12 cellular contexts compared by ENCODE assay signal in genomic region chr2:218895326-218895725, GRCh38. TPM values are rescaled to one million over a fixed set of nuclear protein-coding genes. Genes with fewer than 3 reads are reported as not detected.
DNase-seq lines count a peak whose midpoint lies in the region; ATAC-seq and TF ChIP-seq lines count a peak whose summit lies in the region.
"Had no signal": no experiment of that assay in that cellular context is flagged by ENCODE, and none has a peak within 500 bp of the region (broad histone marks: within the 10 kb centered on the region; RNA-seq: fewer than 3 reads in every experiment).

No MANE protein-coding gene starts in this region.

- no peak for DNase-seq in activated CD4-positive, alpha-beta memory T cell treated with anti-CD3 and anti-CD28 coated beads for 36 hours
- DNase-seq in activated CD4-positive, alpha-beta memory T cell treated with anti-CD3 and anti-CD28 coated beads, Interleukin-2, amount 10 ng/mL, durations not matched to agents 7 days and 5 days = no peak
- DNase-seq in NCI-H226 (peak; percentile 72), epidermal melanocyte (ENCODE audit: insufficient read length, low spot score) (peak; percentile 7), smooth muscle cell (lab: John Stamatoyannopoulos, UW; ENCODE audit: unreplicated experiment) (no peak), DMS 273 treated with DMSO at 0.1 percent for 48 hours (lab: John Stamatoyannopoulos, UW) (no peak)
- DNase-seq: activated CD4-positive, alpha-beta T cell treated with anti-CD3 and anti-CD28 coated beads for 1 hour; heart right ventricle; NCI-H1930; small intestine had no signal

- H3K4me1 ChIP-seq in smooth muscle cell (ENCODE audit: low read depth) = peaks cover 5% of the 10 kb centered on the region

- CTCF ChIA-PET in activated CD4-positive, alpha-beta memory T cell treated with anti-CD3 and anti-CD28 coated beads for 36 hours (lab: Charles Lee) = interaction anchor here (4.9 to 22.4 kb wide), 3 partner anchors 14 to 45 kb away, joined by 75 to 1400 read pairs (median 107); partner anchors contain the start of gene WNT10A
- CTCF ChIA-PET in activated CD4-positive, alpha-beta memory T cell treated with anti-CD3 and anti-CD28 coated beads, Interleukin-2, amount 10 ng/mL, durations not matched to agents 7 days and 5 days (lab: Charles Lee) = interaction anchor here (10.1 kb wide), 1 partner anchor 18 kb away, joined by 387 read pairs; the partner anchor contains the start of gene WNT10A

- H3K27me3 ChIP-seq in smooth muscle cell (ENCODE audit: low read depth) = peaks cover 50% of the 10 kb centered on the region

- no peaks in the 10 kb centered on the region for H3F3A ChIP-seq in smooth muscle cell (ENCODE audit: low read depth)

- no peak overlapping the region for H3K27ac ChIP-seq in smooth muscle cell (ENCODE audit: low read depth)
- H3K27ac ChIP-seq: heart right ventricle had no signal

- H3K4me1 Mint-ChIP-seq in activated CD4-positive, alpha-beta memory T cell treated with anti-CD3 and anti-CD28 coated beads for 36 hours (ENCODE audit: low read depth) = peaks cover 62% of the 10 kb centered on the region
- H3K4me1 Mint-ChIP-seq in activated CD4-positive, alpha-beta memory T cell treated with anti-CD3 and anti-CD28 coated beads, Interleukin-2, amount 10 ng/mL, durations not matched to agents 7 days and 5 days = peaks cover 50% of the 10 kb centered on the region

- WGBS in smooth muscle cell (ENCODE audit: low lambda C conversion rate) = 64% methylated on average over 3 of the region's 3 CpGs

- H3K4me3 ChIP-seq in smooth muscle cell = no peak overlapping the region
- H3K4me3 ChIP-seq: heart right ventricle had no signal

- H4K20me1 ChIP-seq in smooth muscle cell (ENCODE audit: low read depth) = no peaks in the 10 kb centered on the region

- intact Hi-C loops in activated CD4-positive, alpha-beta memory T cell treated with anti-CD3 and anti-CD28 coated beads for 36 hours (cut with micrococcal nuclease) = loop anchor here (5.0 to 10.0 kb wide), 3 partner anchors 492 to 678 kb away; partner anchors contain the start of genes ARPC2 and DNPEP

- peak overlapping the region; percentile 83 for H3K4me2 ChIP-seq in smooth muscle cell

- no peak overlapping the region for H3K4me3 Mint-ChIP-seq in activated CD4-positive, alpha-beta memory T cell treated with anti-CD3 and anti-CD28 coated beads for 36 hours
- no peak overlapping the region for H3K4me3 Mint-ChIP-seq in activated CD4-positive, alpha-beta memory T cell treated with anti-CD3 and anti-CD28 coated beads, Interleukin-2, amount 10 ng/mL, durations not matched to agents 7 days and 5 days

- no peaks in the 10 kb centered on the region for H3K9me3 ChIP-seq in smooth muscle cell (replicated peaks; ENCODE audit: low read depth)
- H3K9me3 ChIP-seq: heart right ventricle had no signal

- H3K79me2 ChIP-seq in smooth muscle cell (ENCODE audit: low read depth) = no peaks in the 10 kb centered on the region

- no peaks in the 10 kb centered on the region for H3K36me3 ChIP-seq in smooth muscle cell (ENCODE audit: low read depth)
- H3K36me3 ChIP-seq: heart right ventricle had no signal

- H2AFZ ChIP-seq in smooth muscle cell (ENCODE audit: low read depth) = no peak overlapping the region

- ATAC-seq in HG03521 (IDR thresholded peaks at IDR 0.05; ENCODE audit: unreplicated experiment) = no peak
- no peak for ATAC-seq in GM21786 (IDR thresholded peaks at IDR 0.05; ENCODE audit: unreplicated experiment)
- ATAC-seq: heart right ventricle had no signal

- H3K27ac Mint-ChIP-seq in activated CD4-positive, alpha-beta memory T cell treated with anti-CD3 and anti-CD28 coated beads for 36 hours = peak overlapping the region; percentile 91
- H3K27ac Mint-ChIP-seq in activated CD4-positive, alpha-beta memory T cell treated with anti-CD3 and anti-CD28 coated beads, Interleukin-2, amount 10 ng/mL, durations not matched to agents 7 days and 5 days = no peak overlapping the region

- no peak for TF ChIP-seq CTCF in smooth muscle cell (IDR thresholded peaks at IDR 0.05; ENCODE audit: borderline replicate concordance, insufficient read depth, poor library complexity, severe bottlenecking)

- H3K36me3 Mint-ChIP-seq in activated CD4-positive, alpha-beta memory T cell treated with anti-CD3 and anti-CD28 coated beads for 36 hours = no peaks in the 10 kb centered on the region
- H3K36me3 Mint-ChIP-seq in activated CD4-positive, alpha-beta memory T cell treated with anti-CD3 and anti-CD28 coated beads, Interleukin-2, amount 10 ng/mL, durations not matched to agents 7 days and 5 days (ENCODE audit: low read depth) = no peaks in the 10 kb centered on the region

- H3K9me3 Mint-ChIP-seq in activated CD4-positive, alpha-beta memory T cell treated with anti-CD3 and anti-CD28 coated beads for 36 hours = no peaks in the 10 kb centered on the region
- no peaks in the 10 kb centered on the region for H3K9me3 Mint-ChIP-seq in activated CD4-positive, alpha-beta memory T cell treated with anti-CD3 and anti-CD28 coated beads, Interleukin-2, amount 10 ng/mL, durations not matched to agents 7 days and 5 days

- POLR2A ChIA-PET in activated CD4-positive, alpha-beta memory T cell treated with anti-CD3 and anti-CD28 coated beads for 36 hours (lab: Charles Lee) = interaction anchor here (0.5 to 9.4 kb wide), 2 partner anchors 17 to 314 kb away, joined by 3 to 215 read pairs; partner anchors contain the start of gene WNT10A
- POLR2A ChIA-PET in activated CD4-positive, alpha-beta memory T cell treated with anti-CD3 and anti-CD28 coated beads, Interleukin-2, amount 10 ng/mL, durations not matched to agents 7 days and 5 days (lab: Charles Lee) = interaction anchor here (0.5 to 9.7 kb wide), 2 partner anchors 18 to 188 kb away, joined by 3 to 101 read pairs; partner anchors contain the start of gene WNT10A

- H3K27me3 Mint-ChIP-seq in activated CD4-positive, alpha-beta memory T cell treated with anti-CD3 and anti-CD28 coated beads for 36 hours = peaks cover 7% of the 10 kb centered on the region
- H3K27me3 Mint-ChIP-seq in activated CD4-positive, alpha-beta memory T cell treated with anti-CD3 and anti-CD28 coated beads, Interleukin-2, amount 10 ng/mL, durations not matched to agents 7 days and 5 days = peaks cover 68% of the 10 kb centered on the region

- no peak overlapping the region for H3K9ac ChIP-seq in smooth muscle cell (ENCODE audit: low read depth)

RNA-seq across cellular contexts. Expression of gene WNT10A, which starts 14.7 kb away (rescaled TPM):
- 1 to 10 TPM; 5.0 to 5.2 TPM for total RNA-seq in activated CD4-positive, alpha-beta memory T cell treated with anti-CD3 and anti-CD28 coated beads for 36 hours
- 1 to 10 TPM in 1 of 2 experiments, under 1 TPM in 1; 0.70 to 1.4 TPM for total RNA-seq in activated CD4-positive, alpha-beta memory T cell treated with anti-CD3 and anti-CD28 coated beads, Interleukin-2, amount 10 ng/mL, durations not matched to agents 7 days and 5 days
- total RNA-seq in smooth muscle cell = 3.5 and 3.6 TPM in 2 replicates
- 2.3 and 21.2 TPM in 2 replicates for polyA plus RNA-seq in smooth muscle cell

RNA-seq across cellular contexts. Expression of gene WNT6, which starts 35.7 kb away (rescaled TPM):
- total RNA-seq in activated CD4-positive, alpha-beta memory T cell treated with anti-CD3 and anti-CD28 coated beads for 36 hours = under 1 TPM; 0.31 to 0.40 TPM
- total RNA-seq in activated CD4-positive, alpha-beta memory T cell treated with anti-CD3 and anti-CD28 coated beads, Interleukin-2, amount 10 ng/mL, durations not matched to agents 7 days and 5 days = not detected
- total RNA-seq in smooth muscle cell = 9.3 and 12.1 TPM in 2 replicates
- 7.9 and 44.6 TPM in 2 replicates for polyA plus RNA-seq in smooth muscle cell

Comparison
In these comparisons a context has a peak if more than half of its experiments do, and no peak if none do; other contexts are left out.
1. DNase-seq: peak in NCI-H226 (single experiment) and epidermal melanocyte (single experiment); none in activated CD4-positive, alpha-beta memory T cell treated with anti-CD3 and anti-CD28 coated beads for 36 hours (single experiment), activated CD4-positive, alpha-beta memory T cell treated with anti-CD3 and anti-CD28 coated beads, Interleukin-2, amount 10 ng/mL, durations not matched to agents 7 days and 5 days (single experiment), smooth muscle cell (single experiment) and DMS 273 treated with DMSO at 0.1 percent for 48 hours (single experiment).